Comparison of ENCODE assay signal across 8 cellular contexts in genomic region chr3:108432431-108432830, GRCh38.
"Had no signal": no experiment of that assay in that cellular context is flagged by ENCODE, and none has a peak within 500 bp of the region (broad histone marks: within the 10 kb centered on the region; RNA-seq: fewer than 3 reads in every experiment).

No MANE protein-coding gene starts in this region.

- ATAC-seq: GM12878 had no signal

- H3K4me3 ChIP-seq: GM12878 had no signal

- FAIRE-seq: G401.6, GM12878, GM12891, GM12892, GM18507, GM19239 had no signal

- DNase-seq: GDM1, GF-D8 had no signal
